In genomic region chr2:5672749-5673147, GRCh38 we compare ENCODE assay signal across 23 cellular contexts. TPM values are rescaled to one million over a fixed set of nuclear protein-coding genes. Genes with fewer than 3 reads are reported as not detected.
DNase-seq lines count a peak whose midpoint lies in the region; TF ChIP-seq lines count a peak whose summit lies in the region.
"Had no signal": no experiment of that assay in that cellular context is flagged by ENCODE, and none has a peak within 500 bp of the region (broad histone marks: within the 10 kb centered on the region; RNA-seq: fewer than 3 reads in every experiment).

No MANE protein-coding gene starts in this region.

- H3K36me3 ChIP-seq in HUES48 (ENCODE audit: control insufficient read depth, insufficient read depth, low read length) (no peaks in the 10 kb centered on the region), ectodermal cell (ENCODE audit: control insufficient read depth, insufficient read depth, low read length) (no peaks in the 10 kb centered on the region), iPS-20b (ENCODE audit: insufficient read depth, low read depth, low read length) (no peaks in the 10 kb centered on the region)
- H3K36me3 ChIP-seq: adrenal gland, neutrophil, Peyer's patch, sigmoid colon, tibial artery had no signal

- H3K9me3 ChIP-seq in HUES48 (ENCODE audit: control insufficient read depth, insufficient read depth, low read length) = no peaks in the 10 kb centered on the region
- H3K9me3 ChIP-seq in ectodermal cell (ENCODE audit: control insufficient read depth, low read length) = no peaks in the 10 kb centered on the region
- no peaks in the 10 kb centered on the region for H3K9me3 ChIP-seq in iPS-20b (ENCODE audit: insufficient read depth, low read depth, low read length)
- H3K9me3 ChIP-seq: adrenal gland, neutrophil, Peyer's patch, psoas muscle, sigmoid colon, tibial artery had no signal

- TF ChIP-seq CTCF in retinal pigment epithelial cell (conservative IDR thresholded peaks at IDR 0.05; ENCODE audit: low read depth, low read length) = no peak

- DNase-seq in retinal pigment epithelial cell (ENCODE audit: low read depth) = no peak
- no peak for DNase-seq in islet precursor cell
- DNase-seq in germinal center (ENCODE audit: low spot score) = no peak
- DNase-seq in NCI-H1092 treated with DMSO at 0.1 percent for 48 hours (lab: John Stamatoyannopoulos, UW) = no peak
- DNase-seq: activated CD4-positive, alpha-beta memory T cell treated with anti-CD3 and anti-CD28 coated beads, Interleukin-2, amount 10 ng/mL, durations not matched to agents 7 days and 5 days; activated CD8-positive, alpha-beta memory T cell treated with anti-CD3 and anti-CD28 coated beads, Interleukin-2, amount 50 U/mL, for 4 hours; activated naive CD4-positive, alpha-beta T cell treated with anti-CD3 and anti-CD28 coated beads for 36 hours; adrenal gland; NCI-H1694; NCI-H446; NCI-H774; Peyer's patch; psoas muscle; sigmoid colon; stimulated activated CD4-positive, alpha-beta T cell treated with anti-CD3 and anti-CD28 coated beads, Interleukin-4, amount 100 ng/mL, for 24 hours; T-helper 2 cell; tibial artery had no signal

- H3K4me1 ChIP-seq in HUES48 (ENCODE audit: control insufficient read depth, insufficient read depth, low read length) = peaks cover 8% of the 10 kb centered on the region; the same call in 1 of the 2 replicates
- H3K4me1 ChIP-seq in ectodermal cell (ENCODE audit: control insufficient read depth, insufficient read depth, low read length) = peaks cover 14% of the 10 kb centered on the region
- H3K4me1 ChIP-seq in iPS-20b (ENCODE audit: insufficient read depth, low read length) = peaks cover 12% of the 10 kb centered on the region; the same call in 1 of the 2 replicates
- H3K4me1 ChIP-seq: adrenal gland, Peyer's patch had no signal

- H3K4me3 ChIP-seq in HUES48 (ENCODE audit: low read depth, low read length) (peak overlapping the region; percentile 57; the same call in 1 of the 2 replicates), ectodermal cell (ENCODE audit: insufficient read depth, low read depth, low read length) (peak overlapping the region; percentile 48), iPS-20b (ENCODE audit: low read length) (peak overlapping the region; percentile 61; the same call in 1 of the 2 replicates), retinal pigment epithelial cell (ENCODE audit: low read length) (peak overlapping the region; percentile 50)
- H3K4me3 ChIP-seq: adrenal gland, tibial artery had no signal

- WGBS in ectodermal cell, 2 experiments = 78 to 79% methylated on average over 15 of the region's 15 CpGs

- H3K27me3 ChIP-seq in HUES48 (ENCODE audit: control insufficient read depth, insufficient read depth, low read length) = peaks cover 48% of the 10 kb centered on the region
- H3K27me3 ChIP-seq in ectodermal cell (ENCODE audit: control insufficient read depth, insufficient read depth, low read length, poor library complexity, severe bottlenecking) = peaks cover 33% of the 10 kb centered on the region
- H3K27me3 ChIP-seq in iPS-20b (ENCODE audit: insufficient read depth, low read length) = peaks cover 51% of the 10 kb centered on the region
- H3K27me3 ChIP-seq: Peyer's patch had no signal

- H3K9ac ChIP-seq in HUES48 (ENCODE audit: low read depth, low read length) (no peak overlapping the region), iPS-20b (ENCODE audit: low read depth, low read length) (no peak overlapping the region)

- H3K27ac ChIP-seq in HUES48 (ENCODE audit: low read depth, low read length) = no peak overlapping the region
- no peak overlapping the region for H3K27ac ChIP-seq in ectodermal cell (ENCODE audit: insufficient read depth, low read depth, low read length, poor library complexity, severe bottlenecking)
- H3K27ac ChIP-seq in iPS-20b (ENCODE audit: low read length) = no peak overlapping the region
- H3K27ac ChIP-seq: adrenal gland, epithelial cell of prostate, neutrophil, Peyer's patch, psoas muscle, sigmoid colon, tibial artery had no signal

RNA-seq across cellular contexts. Expression of gene SOX11, which starts 19.4 kb away (rescaled TPM):
- 121 TPM for polyA plus RNA-seq in ectodermal cell (2013, experiment 1 of 4)
- 127 TPM for polyA plus RNA-seq in ectodermal cell (2013, experiment 2 of 4)
- 81.4 TPM for polyA plus RNA-seq in ectodermal cell (2013, experiment 3 of 4)
- 87.8 TPM for polyA plus RNA-seq in ectodermal cell (2013, experiment 4 of 4)
- polyA plus RNA-seq: adrenal gland, IgD-negative memory B cell had no signal
